23 cellular contexts compared by ENCODE assay signal in the genomic region with DNA sequence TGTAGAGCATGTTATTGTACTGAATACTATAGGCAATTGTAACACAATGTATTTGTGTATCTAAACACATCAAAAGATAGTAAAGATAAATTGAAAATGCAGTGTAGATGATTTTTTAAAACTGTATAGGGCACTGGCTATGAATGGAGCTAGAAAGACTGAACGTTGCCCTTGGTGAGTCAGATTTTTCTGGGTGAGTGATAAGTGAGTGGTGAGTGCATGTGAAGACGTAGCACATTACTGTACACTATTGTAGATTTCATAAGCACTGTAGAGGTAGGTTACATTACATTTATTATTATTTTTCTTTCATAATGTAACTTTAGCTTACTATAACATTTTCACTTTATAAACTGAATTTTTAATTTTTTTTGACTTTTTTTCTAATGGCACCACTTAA.
"Had no signal": no experiment of that assay in that cellular context is flagged by ENCODE, and none has a peak within 500 bp of the region (broad histone marks: within the 10 kb centered on the region; RNA-seq: fewer than 3 reads in every experiment).

No MANE protein-coding gene starts in this region.

- DNase-seq: effector CD4-positive, alpha-beta T cell; endodermal cell; heart right ventricle; hypothalamus; left lung; mesendoderm; naive thymus-derived CD4-positive, alpha-beta T cell; nephron progenitor cell; spleen; stimulated activated CD4-positive, alpha-beta T cell treated with anti-CD3 and anti-CD28 coated beads, Interleukin-15, amount 100 ng/mL, for 24 hours; stimulated activated CD4-positive, alpha-beta T cell treated with anti-CD3 and anti-CD28 coated beads, Interleukin-1b, Interleukin-23, amount 100 ng/mL, for 48 hours; stimulated activated CD4-positive, alpha-beta T cell treated with anti-CD3 and anti-CD28 coated beads, Interleukin-4, amount 100 ng/mL, for 4 hours; stimulated activated naive B cell treated with anti-CD40 and anti-IgM and Interleukin-4, amounts not matched to agents 10 μg/mL and 1 μg/mL and 100 μg/mL, for 72 hours; stimulated activated naive CD8-positive, alpha-beta T cell treated with anti-CD3 and anti-CD28 coated beads, Interleukin-15, amount 100 ng/mL, for 72 hours; testis; transverse colon had no signal

- H3K27me3 ChIP-seq: heart right ventricle, left lung, spleen, testis, transverse colon had no signal

- H3K27ac ChIP-seq: coronary artery, heart right ventricle, left lung, parathyroid adenoma, prostate gland, spleen, testis, transverse colon had no signal

- H3K9me3 ChIP-seq: heart right ventricle, left lung, prostate gland, spleen, testis, transverse colon had no signal

- ATAC-seq: left lung; naive thymus-derived CD4-positive, alpha-beta T cell; sciatic nerve; stimulated activated naive B cell treated with anti-CD40 and anti-IgM and Interleukin-4, amounts not matched to agents 10 μg/mL and 1 μg/mL and 100 μg/mL, for 72 hours; stimulated activated naive CD8-positive, alpha-beta T cell treated with anti-CD3 and anti-CD28 coated beads, Interleukin-15, amount 100 ng/mL, for 72 hours had no signal

- H3K4me3 ChIP-seq: coronary artery, heart right ventricle, left lung, lung, prostate gland, spleen, testis, transverse colon had no signal

- H3K36me3 ChIP-seq: heart right ventricle, left lung, prostate gland, spleen, transverse colon had no signal

- H3K4me1 ChIP-seq: heart right ventricle, left lung, parathyroid adenoma, prostate gland, spleen, testis, transverse colon had no signal

- FAIRE-seq: endothelial cell of umbilical vein, islet of Langerhans had no signal
